1 cellular context compared by ENCODE assay signal in the genomic region with DNA sequence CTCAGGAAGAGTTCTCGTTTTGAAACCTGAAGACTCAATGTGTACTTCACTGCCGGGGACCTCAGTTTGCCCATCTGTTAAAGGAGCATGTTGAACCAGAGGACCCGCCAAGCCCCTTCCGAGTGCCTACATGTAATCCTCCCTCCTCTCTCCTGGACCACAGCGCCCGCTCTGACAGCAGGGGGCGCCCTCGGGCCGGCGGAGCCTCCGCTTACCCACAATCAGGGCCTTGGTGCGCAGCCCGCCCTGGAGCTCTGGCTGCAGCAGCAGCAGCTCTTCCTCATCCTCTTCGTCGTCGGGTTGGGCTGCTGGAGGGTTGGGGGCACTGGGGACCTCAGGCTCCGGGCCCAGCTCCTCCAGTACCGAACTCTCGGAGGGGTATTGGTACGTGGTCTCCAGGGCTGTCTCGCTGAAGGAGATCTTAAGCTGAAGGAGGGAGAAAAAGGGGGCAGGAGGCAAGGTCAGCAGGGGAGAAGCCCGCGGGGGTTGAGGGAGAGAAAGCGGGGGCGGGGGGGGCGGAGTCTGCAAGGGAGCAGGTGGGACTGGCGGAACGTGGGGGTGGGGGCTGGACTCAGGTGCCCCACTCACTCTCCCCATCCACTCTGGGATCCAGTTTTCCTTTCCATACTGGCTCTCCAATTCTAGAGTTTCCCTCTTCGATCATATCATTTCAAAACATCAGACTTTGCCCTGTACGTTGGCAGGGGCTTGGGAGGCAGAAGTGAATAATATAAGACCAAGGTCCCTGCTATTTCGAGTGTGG.
TF ChIP-seq lines count a peak whose summit lies in the region.

No MANE protein-coding gene starts in this region.

TF ChIP-seq in IMR-90, 13 proteins besides CTCF, POLR2A, EP300 and RAD21:
- TF ChIP-seq CHD1 (IDR thresholded peaks at IDR 0.05; ENCODE audit: low read depth, low read length) (no peak; the same call in 1 of the 2 replicates), CEBPB (IDR thresholded peaks at IDR 0.05; ENCODE audit: low read depth, low read length) (no peak), RCOR1 (IDR thresholded peaks at IDR 0.05; ENCODE audit: insufficient replicate concordance, low read length) (no peak), FOS (IDR thresholded peaks at IDR 0.05; ENCODE audit: low read depth, low read length) (no peak), MAZ (IDR thresholded peaks at IDR 0.05; ENCODE audit: borderline replicate concordance, low read depth, low read length) (peak; percentile 75; the same call in 1 of the 2 replicates), SMC3 (IDR thresholded peaks at IDR 0.05; ENCODE audit: low read depth, low read length) (peak; percentile 95), BHLHE40 (IDR thresholded peaks at IDR 0.05; ENCODE audit: low read depth, low read length) (no peak), ELK1 (IDR thresholded peaks at IDR 0.05; ENCODE audit: borderline replicate concordance, low read depth, low read length) (no peak), RFX5 (IDR thresholded peaks at IDR 0.05; ENCODE audit: low read depth, low read length) (no peak), MXI1 (IDR thresholded peaks at IDR 0.05; ENCODE audit: borderline replicate concordance, low read depth, low read length) (0 out of 2 replicates have a peak, but pooled peaks have one; percentile 32)
